ENCODE assay signal across 23 cellular contexts in genomic region chr5:54754878-54755277, GRCh38.
DNase-seq lines count a peak whose midpoint lies in the region; ATAC-seq, FAIRE-seq and TF ChIP-seq lines count a peak whose summit lies in the region.
"Had no signal": no experiment of that assay in that cellular context is flagged by ENCODE, and none has a peak within 500 bp of the region (broad histone marks: within the 10 kb centered on the region; RNA-seq: fewer than 3 reads in every experiment).

No MANE protein-coding gene starts in this region.

- no peak for TF ChIP-seq POLR2A in ovary (IDR thresholded peaks at IDR 0.05)

- 71 to 77% (median 72%) methylated on average over 2 of the region's 2 CpGs for WGBS in ovary, 3 donors

- DNase-seq in GM23338 (ENCODE audit: low spot score), result no peak
- DNase-seq in astrocyte (ENCODE audit: low read depth), result no peak
- DNase-seq in mucosa of descending colon, result no peak
- DNase-seq in ovary, result no peak
- no peak for DNase-seq in DMS 273 (lab: John Stamatoyannopoulos, UW; ENCODE audit: unreplicated experiment)
- DNase-seq: C1 segment of cervical spinal cord; CD8-positive, alpha-beta T cell; DMS153; NCI-H1105 treated with DMSO at 0.1 percent for 48 hours; NCI-H1694; NCI-H2081; NCI-H2171 treated with DMSO at 0.1 percent for 48 hours; NCI-H524 treated with DMSO at 0.1 percent for 48 hours; OCI-M1; SJCRH30; T-helper 1 cell had no signal

- H3K27me3 ChIP-seq in GM23338 (ENCODE audit: insufficient read depth) (no peaks in the 10 kb centered on the region), astrocyte (ENCODE audit: insufficient read depth, low read length) (no peaks in the 10 kb centered on the region), ovary (no peaks in the 10 kb centered on the region)
- H3K27me3 ChIP-seq: SJCRH30 had no signal

- no peak for TF ChIP-seq EP300 in ovary (IDR thresholded peaks at IDR 0.05)

- no peaks in the 10 kb centered on the region for H3K36me3 ChIP-seq in GM23338 (ENCODE audit: insufficient read depth)
- H3K36me3 ChIP-seq in astrocyte (ENCODE audit: insufficient read depth, low read length), result no peaks in the 10 kb centered on the region
- H3K36me3 ChIP-seq in mucosa of descending colon (ENCODE audit: low read depth), result no peaks in the 10 kb centered on the region
- H3K36me3 ChIP-seq in ovary, result no peaks in the 10 kb centered on the region
- H3K36me3 ChIP-seq: HAP-1, SJCRH30 had no signal

- no peaks in the 10 kb centered on the region for H3K4me1 Mint-ChIP-seq in GM23338
- peaks cover 22% of the 10 kb centered on the region for H3K4me1 Mint-ChIP-seq in astrocyte (ENCODE audit: low read depth, unreplicated experiment)

- H3K79me2 ChIP-seq in GM23338 (replicated peaks; ENCODE audit: insufficient read depth) (no peaks in the 10 kb centered on the region), astrocyte (ENCODE audit: insufficient read depth, low read length) (no peaks in the 10 kb centered on the region)

- H3K27ac ChIP-seq in GM23338 (ENCODE audit: low read depth), result no peak overlapping the region
- peak overlapping the region; percentile 12 for H3K27ac ChIP-seq in astrocyte (ENCODE audit: low read depth, low read length)
- no peak overlapping the region for H3K27ac ChIP-seq in ovary
- H3K27ac ChIP-seq: SJCRH30 had no signal

- H4K20me1 ChIP-seq in GM23338 (replicated peaks; ENCODE audit: insufficient read depth) (no peaks in the 10 kb centered on the region), astrocyte (ENCODE audit: insufficient read depth, low read length) (no peaks in the 10 kb centered on the region)

- no peaks in the 10 kb centered on the region for H3K9me3 Mint-ChIP-seq in GM23338
- H3K9me3 Mint-ChIP-seq in astrocyte (ENCODE audit: unreplicated experiment), result peaks cover 6% of the 10 kb centered on the region
- H3K9me3 Mint-ChIP-seq: CD8-positive, alpha-beta T cell; IgD-negative memory B cell had no signal

- H2AFZ ChIP-seq in GM23338, result no peak overlapping the region
- no peak overlapping the region for H2AFZ ChIP-seq in astrocyte (ENCODE audit: low read depth, low read length)

- TF ChIP-seq CTCF in GM23338 (conservative IDR thresholded peaks at IDR 0.05; ENCODE audit: low read depth in 2 of 2) (no peak), astrocyte (IDR thresholded peaks at IDR 0.05; ENCODE audit: insufficient read depth, low read depth, low read length) (no peak), mucosa of descending colon (IDR thresholded peaks at IDR 0.05) (no peak), ovary (IDR thresholded peaks at IDR 0.05) (no peak)

- H3K4me3 Mint-ChIP-seq in GM23338 (no peak overlapping the region), astrocyte (ENCODE audit: unreplicated experiment) (no peak overlapping the region)
- H3K4me3 Mint-ChIP-seq: CD8-positive, alpha-beta T cell had no signal

- FAIRE-seq in astrocyte (lab: Jason Lieb, UNC), result no peak
- FAIRE-seq: G401.6, GM19239, RCC 7860 had no signal

- H3K36me3 Mint-ChIP-seq in GM23338 (ENCODE audit: low read depth) (no peaks in the 10 kb centered on the region), astrocyte (ENCODE audit: low read depth, unreplicated experiment) (peaks cover 6% of the 10 kb centered on the region)
- H3K36me3 Mint-ChIP-seq: CD8-positive, alpha-beta T cell had no signal

- H3K9ac ChIP-seq in astrocyte (ENCODE audit: low read length), result no peak overlapping the region

- intact Hi-C loops in mucosa of descending colon (cut with DNase I, micrococcal nuclease), result no loop called here
- intact Hi-C loops in ovary (cut with DNase I), result no loop called here

- H3K9me2 ChIP-seq in GM23338 (ENCODE audit: insufficient read depth), result no peaks in the 10 kb centered on the region

- H3K4me3 ChIP-seq in GM23338 (no peak overlapping the region), astrocyte (ENCODE audit: insufficient read depth, low read depth, low read length) (no peak overlapping the region), mucosa of descending colon (no peak overlapping the region), ovary (no peak overlapping the region)
- H3K4me3 ChIP-seq: HAP-1, SJCRH30 had no signal

- no peak for ATAC-seq in GM23338
- peak; percentile 63 for ATAC-seq in mucosa of descending colon
- no peak for ATAC-seq in GM21423 (IDR thresholded peaks at IDR 0.05; ENCODE audit: unreplicated experiment)
- no peak for ATAC-seq in HG03460 (IDR thresholded peaks at IDR 0.05; ENCODE audit: unreplicated experiment)
- ATAC-seq: CD8-positive, alpha-beta T cell had no signal

- no peaks in the 10 kb centered on the region for H3K27me3 Mint-ChIP-seq in GM23338 (ENCODE audit: insufficient read depth, low read depth, poor library complexity)
- no peaks in the 10 kb centered on the region for H3K27me3 Mint-ChIP-seq in astrocyte (ENCODE audit: low read depth, unreplicated experiment)
- H3K27me3 Mint-ChIP-seq: IgD-negative memory B cell had no signal

- H3K9me3 ChIP-seq in astrocyte (ENCODE audit: insufficient read depth, low read depth, low read length) (no peaks in the 10 kb centered on the region), mucosa of descending colon (no peaks in the 10 kb centered on the region), ovary (no peaks in the 10 kb centered on the region)
- H3K9me3 ChIP-seq: HAP-1, SJCRH30 had no signal

- H3K4me2 ChIP-seq in GM23338, result no peak overlapping the region
- H3K4me2 ChIP-seq in astrocyte (ENCODE audit: low read length), result peak overlapping the region; percentile 34

- H3F3A ChIP-seq in GM23338 (replicated peaks; ENCODE audit: low read depth), result no peaks in the 10 kb centered on the region

- H3K27ac Mint-ChIP-seq in GM23338, result peak overlapping the region; percentile 29; the same call in 1 of the 2 replicates
- no peak overlapping the region for H3K27ac Mint-ChIP-seq in astrocyte (ENCODE audit: unreplicated experiment)
- H3K27ac Mint-ChIP-seq: CD8-positive, alpha-beta T cell had no signal

- H3K4me1 ChIP-seq in GM23338 (ENCODE audit: insufficient read depth) (no peaks in the 10 kb centered on the region), astrocyte (ENCODE audit: insufficient read depth, low read length) (peaks cover 23% of the 10 kb centered on the region), mucosa of descending colon (ENCODE audit: low read depth) (no peaks in the 10 kb centered on the region), ovary (ENCODE audit: insufficient read depth) (no peaks in the 10 kb centered on the region)
- H3K4me1 ChIP-seq: HAP-1, SJCRH30 had no signal

TF ChIP-seq in GM23338, 12 proteins besides CTCF, POLR2A, EP300 and RAD21 (continues in another document):
- TF ChIP-seq POLR2AphosphoS5 (IDR thresholded peaks at IDR 0.05; ENCODE audit: low read depth) (no peak), REST (IDR thresholded peaks at IDR 0.05; ENCODE audit: unreplicated experiment) (no peak), STAT1 (IDR thresholded peaks at IDR 0.05; ENCODE audit: unreplicated experiment) (no peak), ZNF331 (CRISPR knock-in tag; IDR thresholded peaks at IDR 0.05; ENCODE audit: low read depth) (no peak)
